Comparison of ENCODE assay signal across 25 cellular contexts in genomic region chr9:92440751-92441046, GRCh38. TPM values are rescaled to one million over a fixed set of nuclear protein-coding genes. Genes with fewer than 3 reads are reported as not detected.
A peak's percentile ranks its signal among the peaks of the same experiment; 100 is the strongest.
DNase-seq lines count a peak whose midpoint lies in the region; ATAC-seq and TF ChIP-seq lines count a peak whose summit lies in the region.
"Had no signal": no experiment of that assay in that cellular context is flagged by ENCODE, and none has a peak within 500 bp of the region (broad histone marks: within the 10 kb centered on the region; RNA-seq: fewer than 3 reads in every experiment).

No MANE protein-coding gene starts in this region.

- intact Hi-C loops in activated CD4-positive, alpha-beta memory T cell treated with anti-CD3 and anti-CD28 coated beads for 36 hours (cut with micrococcal nuclease), result loop anchor here (10.0 kb wide), 1 partner anchor 116 kb away; the partner anchor contains the start of genes CENPP and NOL8
- intact Hi-C loops in left ventricle myocardium inferior (cut with micrococcal nuclease), result no loop called here

- peaks cover 18% of the 10 kb centered on the region for H3K4me1 Mint-ChIP-seq in activated CD4-positive, alpha-beta memory T cell treated with anti-CD3 and anti-CD28 coated beads, Interleukin-2, amount 10 ng/mL, durations not matched to agents 7 days and 5 days
- H3K4me1 Mint-ChIP-seq in activated CD4-positive, alpha-beta memory T cell treated with anti-CD3 and anti-CD28 coated beads for 36 hours (ENCODE audit: low read depth), result peaks cover 12% of the 10 kb centered on the region
- peaks cover 13% of the 10 kb centered on the region for H3K4me1 Mint-ChIP-seq in stimulated activated effector memory CD8-positive, alpha-beta T cell treated with anti-CD3 and anti-CD28 coated beads, Interleukin-12 subunit alpha, Interleukin-12 subunit beta, amount 100 ng/mL, for 72 hours
- H3K4me1 Mint-ChIP-seq: activated naive CD4-positive, alpha-beta T cell treated with anti-CD3 and anti-CD28 coated beads, Interleukin-2, amount 50 U/mL, for 24 hours; brain; CD14-positive monocyte had no signal

- H3F3A ChIP-seq in MM.1S (ENCODE audit: insufficient read depth, low read length), result no peaks in the 10 kb centered on the region

- H3K9me3 Mint-ChIP-seq in activated CD4-positive, alpha-beta memory T cell treated with anti-CD3 and anti-CD28 coated beads, Interleukin-2, amount 10 ng/mL, durations not matched to agents 7 days and 5 days, result no peaks in the 10 kb centered on the region
- no peaks in the 10 kb centered on the region for H3K9me3 Mint-ChIP-seq in activated CD4-positive, alpha-beta memory T cell treated with anti-CD3 and anti-CD28 coated beads for 36 hours
- H3K9me3 Mint-ChIP-seq in stimulated activated effector memory CD8-positive, alpha-beta T cell treated with anti-CD3 and anti-CD28 coated beads, Interleukin-12 subunit alpha, Interleukin-12 subunit beta, amount 100 ng/mL, for 72 hours, result no peaks in the 10 kb centered on the region
- H3K9me3 Mint-ChIP-seq: activated naive CD4-positive, alpha-beta T cell treated with anti-CD3 and anti-CD28 coated beads, Interleukin-2, amount 50 U/mL, for 24 hours; brain; CD14-positive monocyte; dendritic cell treated with granulocyte-macrophage colony-stimulating factor and Interleukin-4, amounts not matched to agents 40 ng/mL and 50 ng/mL, for 4 days; stimulated activated naive B cell treated with anti-CD40 and anti-IgM and Interleukin-4, amounts not matched to agents 10 μg/mL and 1 μg/mL and 100 μg/mL, for 72 hours had no signal

- H3K27ac Mint-ChIP-seq in activated CD4-positive, alpha-beta memory T cell treated with anti-CD3 and anti-CD28 coated beads, Interleukin-2, amount 10 ng/mL, durations not matched to agents 7 days and 5 days, result peak overlapping the region; percentile 44
- H3K27ac Mint-ChIP-seq in activated CD4-positive, alpha-beta memory T cell treated with anti-CD3 and anti-CD28 coated beads for 36 hours, result no peak overlapping the region
- H3K27ac Mint-ChIP-seq in stimulated activated effector memory CD8-positive, alpha-beta T cell treated with anti-CD3 and anti-CD28 coated beads, Interleukin-12 subunit alpha, Interleukin-12 subunit beta, amount 100 ng/mL, for 72 hours, result no peak overlapping the region
- H3K27ac Mint-ChIP-seq: activated naive CD4-positive, alpha-beta T cell treated with anti-CD3 and anti-CD28 coated beads, Interleukin-2, amount 50 U/mL, for 24 hours; CD14-positive monocyte; dendritic cell treated with granulocyte-macrophage colony-stimulating factor and Interleukin-4, amounts not matched to agents 40 ng/mL and 50 ng/mL, for 4 days; stimulated activated naive B cell treated with anti-CD40 and anti-IgM and Interleukin-4, amounts not matched to agents 10 μg/mL and 1 μg/mL and 100 μg/mL, for 72 hours had no signal

- no peak overlapping the region for H3K4me3 ChIP-seq in MM.1S (ENCODE audit: low read length)
- no peak overlapping the region for H3K4me3 ChIP-seq in left ventricle myocardium inferior
- H3K4me3 ChIP-seq: gastrocnemius medialis, upper lobe of left lung had no signal

- H3K4me1 ChIP-seq in MM.1S (ENCODE audit: low read length) (no peaks in the 10 kb centered on the region), left ventricle myocardium inferior (no peaks in the 10 kb centered on the region)
- H3K4me1 ChIP-seq: upper lobe of left lung had no signal

- no peak overlapping the region for H3K9ac ChIP-seq in MM.1S (ENCODE audit: low read length)

- no peak overlapping the region for H3K27ac ChIP-seq in MM.1S (ENCODE audit: low read length)
- no peak overlapping the region for H3K27ac ChIP-seq in left ventricle myocardium inferior (replicated peaks)
- H3K27ac ChIP-seq: neutrophil, upper lobe of left lung had no signal

- H3K27me3 ChIP-seq in MM.1S (replicated peaks; ENCODE audit: insufficient read depth, low read length), result no peaks in the 10 kb centered on the region
- no peaks in the 10 kb centered on the region for H3K27me3 ChIP-seq in left ventricle myocardium inferior (ENCODE audit: low read depth)
- H3K27me3 ChIP-seq: gastrocnemius medialis, neutrophil, upper lobe of left lung had no signal

- no peak overlapping the region for H2AFZ ChIP-seq in MM.1S (ENCODE audit: low read length)

- TF ChIP-seq CTCF in MM.1S (IDR thresholded peaks at IDR 0.05; ENCODE audit: low read length), result no peak
- TF ChIP-seq CTCF in left ventricle myocardium inferior (IDR thresholded peaks at IDR 0.05; ENCODE audit: borderline replicate concordance), result no peak

- in situ Hi-C loops in SK-MEL-5 (cut with HindIII; ENCODE audit: low pct_unique_long_range_greater_than_20kb, low sequenced_read_pairs), result no loop called here

- H3K4me3 Mint-ChIP-seq in activated CD4-positive, alpha-beta memory T cell treated with anti-CD3 and anti-CD28 coated beads, Interleukin-2, amount 10 ng/mL, durations not matched to agents 7 days and 5 days, result peak overlapping the region; percentile 52
- no peak overlapping the region for H3K4me3 Mint-ChIP-seq in activated CD4-positive, alpha-beta memory T cell treated with anti-CD3 and anti-CD28 coated beads for 36 hours
- H3K4me3 Mint-ChIP-seq in stimulated activated effector memory CD8-positive, alpha-beta T cell treated with anti-CD3 and anti-CD28 coated beads, Interleukin-12 subunit alpha, Interleukin-12 subunit beta, amount 100 ng/mL, for 72 hours, result peak overlapping the region; percentile 5
- H3K4me3 Mint-ChIP-seq: activated naive CD4-positive, alpha-beta T cell treated with anti-CD3 and anti-CD28 coated beads, Interleukin-2, amount 50 U/mL, for 24 hours; brain; CD14-positive monocyte; dendritic cell treated with granulocyte-macrophage colony-stimulating factor and Interleukin-4, amounts not matched to agents 40 ng/mL and 50 ng/mL, for 4 days; stimulated activated naive B cell treated with anti-CD40 and anti-IgM and Interleukin-4, amounts not matched to agents 10 μg/mL and 1 μg/mL and 100 μg/mL, for 72 hours had no signal

- no peaks in the 10 kb centered on the region for H3K27me3 Mint-ChIP-seq in activated CD4-positive, alpha-beta memory T cell treated with anti-CD3 and anti-CD28 coated beads, Interleukin-2, amount 10 ng/mL, durations not matched to agents 7 days and 5 days
- no peaks in the 10 kb centered on the region for H3K27me3 Mint-ChIP-seq in activated CD4-positive, alpha-beta memory T cell treated with anti-CD3 and anti-CD28 coated beads for 36 hours
- H3K27me3 Mint-ChIP-seq: activated naive CD4-positive, alpha-beta T cell treated with anti-CD3 and anti-CD28 coated beads, Interleukin-2, amount 50 U/mL, for 24 hours; brain; dendritic cell treated with granulocyte-macrophage colony-stimulating factor and Interleukin-4, amounts not matched to agents 40 ng/mL and 50 ng/mL, for 4 days; stimulated activated naive B cell treated with anti-CD40 and anti-IgM and Interleukin-4, amounts not matched to agents 10 μg/mL and 1 μg/mL and 100 μg/mL, for 72 hours had no signal

- H3K4me2 ChIP-seq in MM.1S (ENCODE audit: low read depth, low read length), result no peak overlapping the region

- H3K9me2 ChIP-seq in MM.1S (replicated peaks; ENCODE audit: insufficient read depth, low read length), result no peaks in the 10 kb centered on the region

- POLR2A ChIA-PET in activated CD4-positive, alpha-beta memory T cell treated with anti-CD3 and anti-CD28 coated beads, Interleukin-2, amount 10 ng/mL, durations not matched to agents 7 days and 5 days (lab: Charles Lee), result interaction anchor here (1.3 kb wide), 1 partner anchor 115 kb away, joined by 3 read pairs; the partner anchor contains the start of gene CENPP
- POLR2A ChIA-PET in activated CD4-positive, alpha-beta memory T cell treated with anti-CD3 and anti-CD28 coated beads for 36 hours (lab: Charles Lee), result no interaction called here

- H3K36me3 ChIP-seq in MM.1S (replicated peaks; ENCODE audit: insufficient read depth, low read length) (no peaks in the 10 kb centered on the region), left ventricle myocardium inferior (no peaks in the 10 kb centered on the region)
- H3K36me3 ChIP-seq: gastrocnemius medialis, neutrophil, upper lobe of left lung had no signal

- peak; percentile 45 for ATAC-seq in GM19351 (IDR thresholded peaks at IDR 0.05; ENCODE audit: unreplicated experiment)
- ATAC-seq in stimulated activated effector memory CD8-positive, alpha-beta T cell treated with anti-CD3 and anti-CD28 coated beads, Interleukin-12 subunit alpha, Interleukin-12 subunit beta, amount 100 ng/mL, for 72 hours, result peak; percentile 84
- ATAC-seq: HCT116; left lobe of liver; Right ventricle myocardium inferior; stimulated activated naive B cell treated with anti-CD40 and anti-IgM and Interleukin-4, amounts not matched to agents 10 μg/mL and 1 μg/mL and 100 μg/mL, for 72 hours had no signal

- CTCF ChIA-PET in activated CD4-positive, alpha-beta memory T cell treated with anti-CD3 and anti-CD28 coated beads, Interleukin-2, amount 10 ng/mL, durations not matched to agents 7 days and 5 days (lab: Charles Lee), result interaction anchor here (3.3 kb wide), 1 partner anchor 300 kb away, joined by 13 read pairs; no protein-coding TSS in a partner anchor
- CTCF ChIA-PET in activated CD4-positive, alpha-beta memory T cell treated with anti-CD3 and anti-CD28 coated beads for 36 hours (lab: Charles Lee), result interaction anchor here (1.0 kb wide), 1 partner anchor 303 kb away, joined by 3 read pairs; no protein-coding TSS in a partner anchor

- H3K9me3 ChIP-seq in MM.1S (replicated peaks; ENCODE audit: insufficient read depth, low read length), result no peaks in the 10 kb centered on the region
- H3K9me3 ChIP-seq in left ventricle myocardium inferior (replicated peaks), result no peaks in the 10 kb centered on the region
- H3K9me3 ChIP-seq: gastrocnemius medialis, neutrophil, upper lobe of left lung had no signal

- DNase-seq in activated CD4-positive, alpha-beta memory T cell treated with anti-CD3 and anti-CD28 coated beads, Interleukin-2, amount 10 ng/mL, durations not matched to agents 7 days and 5 days, result no peak
- DNase-seq in activated CD4-positive, alpha-beta memory T cell treated with anti-CD3 and anti-CD28 coated beads for 36 hours, result no peak
- peak; percentile 67 for DNase-seq in SK-MEL-5 (ENCODE audit: low read depth, low spot score)
- no peak for DNase-seq in stimulated activated effector memory CD8-positive, alpha-beta T cell treated with anti-CD3 and anti-CD28 coated beads, Interleukin-12 subunit alpha, Interleukin-12 subunit beta, amount 100 ng/mL, for 72 hours (ENCODE audit: low spot score in 2 of 2)
- no peak for DNase-seq in NCI-H2081 (lab: John Stamatoyannopoulos, UW)
- DNase-seq in MM.1S, result no peak
- no peak for DNase-seq in left ventricle myocardium inferior
- DNase-seq: DND-41; erythroblast; gastrocnemius medialis; NCI-H1694 treated with DMSO at 0.1 percent for 48 hours; stimulated activated CD4-positive, alpha-beta T cell treated with anti-CD3 and anti-CD28 coated beads, Interleukin-12 subunit alpha, Interleukin-12 subunit beta, amount 100 ng/mL, for 4 hours; stimulated activated naive B cell treated with anti-CD40 and anti-IgM and Interleukin-4, amounts not matched to agents 10 μg/mL and 1 μg/mL and 100 μg/mL, for 72 hours; upper lobe of left lung had no signal

- no peaks in the 10 kb centered on the region for H3K36me3 Mint-ChIP-seq in activated CD4-positive, alpha-beta memory T cell treated with anti-CD3 and anti-CD28 coated beads, Interleukin-2, amount 10 ng/mL, durations not matched to agents 7 days and 5 days (ENCODE audit: low read depth)
- no peaks in the 10 kb centered on the region for H3K36me3 Mint-ChIP-seq in activated CD4-positive, alpha-beta memory T cell treated with anti-CD3 and anti-CD28 coated beads for 36 hours
- H3K36me3 Mint-ChIP-seq in stimulated activated effector memory CD8-positive, alpha-beta T cell treated with anti-CD3 and anti-CD28 coated beads, Interleukin-12 subunit alpha, Interleukin-12 subunit beta, amount 100 ng/mL, for 72 hours, result no peaks in the 10 kb centered on the region
- H3K36me3 Mint-ChIP-seq: activated naive CD4-positive, alpha-beta T cell treated with anti-CD3 and anti-CD28 coated beads, Interleukin-2, amount 50 U/mL, for 24 hours; brain; CD14-positive monocyte; stimulated activated naive B cell treated with anti-CD40 and anti-IgM and Interleukin-4, amounts not matched to agents 10 μg/mL and 1 μg/mL and 100 μg/mL, for 72 hours had no signal

- H3K79me2 ChIP-seq in MM.1S (ENCODE audit: low read length), result no peaks in the 10 kb centered on the region

- H4K20me1 ChIP-seq in MM.1S (ENCODE audit: insufficient read depth, low read length), result no peaks in the 10 kb centered on the region

RNA-seq across cellular contexts. Expression of gene OMD, which starts 16.4 kb away (rescaled TPM):
- total RNA-seq in activated CD4-positive, alpha-beta memory T cell treated with anti-CD3 and anti-CD28 coated beads, Interleukin-2, amount 10 ng/mL, durations not matched to agents 7 days and 5 days, result not detected
- total RNA-seq in activated CD4-positive, alpha-beta memory T cell treated with anti-CD3 and anti-CD28 coated beads for 36 hours, result not detected
- total RNA-seq in SK-MEL-5 (2014; rRNA removed; shearing (Covaris generic)), result not detected in 2 replicates
- polyA plus RNA-seq in SK-MEL-5 (2015; cell fraction: cytosol; rRNA removed), result not detected in 2 replicates
- polyA plus RNA-seq in SK-MEL-5 (2015; cell fraction: nucleus; rRNA removed), result not detected in 2 replicates
- 6.4 TPM for total RNA-seq in left ventricle myocardium inferior
- total RNA-seq: NCI-H460; T-helper 1 cell treated with Interleukin-12 subunit alpha and Interleukin-12 subunit beta and Interleukin-4 antibody, amounts not matched to agents 30 ng/mL and 1 ng/mL, for 36 hours had no signal
- polyA plus RNA-seq: CD14-positive monocyte had no signal

RNA-seq across cellular contexts. Expression of gene OGN, which starts 36.3 kb away (rescaled TPM):
- not detected for total RNA-seq in activated CD4-positive, alpha-beta memory T cell treated with anti-CD3 and anti-CD28 coated beads, Interleukin-2, amount 10 ng/mL, durations not matched to agents 7 days and 5 days
- not detected for total RNA-seq in activated CD4-positive, alpha-beta memory T cell treated with anti-CD3 and anti-CD28 coated beads for 36 hours
- not detected in 2 replicates for total RNA-seq in SK-MEL-5 (2014; rRNA removed; shearing (Covaris generic))
- polyA plus RNA-seq in SK-MEL-5 (2015; cell fraction: cytosol; rRNA removed), result not detected in 2 replicates
- not detected in 2 replicates for polyA plus RNA-seq in SK-MEL-5 (2015; cell fraction: nucleus; rRNA removed)
- total RNA-seq in left ventricle myocardium inferior, result 19.2 TPM
- total RNA-seq: left lobe of liver, NCI-H460 had no signal
- polyA plus RNA-seq: CD14-positive monocyte had no signal

RNA-seq across cellular contexts. Expression of gene ASPN, which starts 41.6 kb away (rescaled TPM):
- not detected for total RNA-seq in activated CD4-positive, alpha-beta memory T cell treated with anti-CD3 and anti-CD28 coated beads, Interleukin-2, amount 10 ng/mL, durations not matched to agents 7 days and 5 days
- total RNA-seq in activated CD4-positive, alpha-beta memory T cell treated with anti-CD3 and anti-CD28 coated beads for 36 hours, result not detected
- total RNA-seq in SK-MEL-5 (2014; rRNA removed; shearing (Covaris generic)), result not detected in 2 replicates
- polyA plus RNA-seq in SK-MEL-5 (2015; cell fraction: cytosol; rRNA removed), result not detected in 2 replicates
- polyA plus RNA-seq in SK-MEL-5 (2015; cell fraction: nucleus; rRNA removed), result not detected in 2 replicates
- 17.5 TPM for total RNA-seq in left ventricle myocardium inferior
- total RNA-seq: NCI-H460; T-helper 1 cell treated with Interleukin-12 subunit alpha and Interleukin-12 subunit beta and Interleukin-4 antibody, amounts not matched to agents 30 ng/mL and 1 ng/mL, for 36 hours had no signal
- polyA plus RNA-seq: CD14-positive monocyte had no signal

Comparison
In these comparisons a context has a peak if more than half of its experiments do, and no peak if none do; other contexts are left out.
1. RNA of gene OGN, which starts 36.3 kb away (total RNA-seq): 19.2 TPM in left ventricle myocardium inferior (single experiment); not detected in activated CD4-positive, alpha-beta memory T cell treated with anti-CD3 and anti-CD28 coated beads, Interleukin-2, amount 10 ng/mL, durations not matched to agents 7 days and 5 days, not detected in activated CD4-positive, alpha-beta memory T cell treated with anti-CD3 and anti-CD28 coated beads for 36 hours and not detected in SK-MEL-5; every median in the first group is over 10 times any median in the second.
2. RNA of gene ASPN, which starts 41.6 kb away (total RNA-seq): 17.5 TPM in left ventricle myocardium inferior (single experiment); not detected in activated CD4-positive, alpha-beta memory T cell treated with anti-CD3 and anti-CD28 coated beads, Interleukin-2, amount 10 ng/mL, durations not matched to agents 7 days and 5 days, not detected in activated CD4-positive, alpha-beta memory T cell treated with anti-CD3 and anti-CD28 coated beads for 36 hours and not detected in SK-MEL-5; every median in the first group is over 10 times any median in the second.